In genomic region chr10:14009315-14010082, GRCh38 we compare ENCODE assay signal across 8 cellular contexts.
DNase-seq lines count a peak whose midpoint lies in the region; TF ChIP-seq lines count a peak whose summit lies in the region.

No MANE protein-coding gene starts in this region.

- DNase-seq in GM13977 (ENCODE audit: low spot score), result peak; percentile 52
- peak; percentile 85 for DNase-seq in NCI-H1048 (lab: John Stamatoyannopoulos, UW)
- peak; percentile 33 for DNase-seq in activated T-helper 1 cell treated with Interleukin-2 at 50 U/mL for 16 hours (ENCODE audit: low read depth)
- DNase-seq in left ventricle myocardium inferior, result no peak
- DNase-seq in stimulated activated CD4-positive, alpha-beta T cell treated with anti-CD3 and anti-CD28 coated beads, Interleukin-1b, Interleukin-23, amount 100 ng/mL, for 48 hours, result peak; percentile 77
- no peak for DNase-seq in iPS-NIHi11 (ENCODE audit: low spot score)
- no peak for DNase-seq in HuH-7.5 (ENCODE audit: low spot score)
- DNase-seq in Caco-2, result no peak

- in situ Hi-C loops in GM13977 (cut with MboI; ENCODE audit: low pct_unique_long_range_greater_than_20kb, low sequenced_read_pairs, unreplicated experiment), result no loop called here

- POLR2A ChIA-PET in Caco-2 (lab: Charles Lee), result no interaction called here

- no peak overlapping the region for H3K27ac Mint-ChIP-seq in Caco-2 (ENCODE audit: unreplicated experiment)

- peaks cover 39% of the 10 kb centered on the region for H3K4me1 ChIP-seq in left ventricle myocardium inferior
- H3K4me1 ChIP-seq in Caco-2, result no peaks in the 10 kb centered on the region

- H3K4me3 ChIP-seq in left ventricle myocardium inferior (peak overlapping the region; percentile 58), Caco-2 (ENCODE audit: low read depth, low read length) (no peak overlapping the region)

- no peak for TF ChIP-seq CTCF in GM13977 (IDR thresholded peaks at IDR 0.05; ENCODE audit: extremely low read depth, insufficient read depth, missing control alignments)
- TF ChIP-seq CTCF in left ventricle myocardium inferior (IDR thresholded peaks at IDR 0.05; ENCODE audit: borderline replicate concordance), result no peak
- no peak for TF ChIP-seq CTCF in Caco-2 (IDR thresholded peaks at IDR 0.05; ENCODE audit: insufficient read depth in 1 of 2, low read depth in 1 of 2, low read length in 1 of 2, severe bottlenecking in 1 of 2, unreplicated experiment in 1 of 2)

- CTCF ChIA-PET in Caco-2 (lab: Charles Lee), result no interaction called here

- no TSS peak for BruUV-seq in Caco-2 (replicated peaks; lab: Mats Ljungman, UMichigan)

- no peaks in the 10 kb centered on the region for H3K4me1 Mint-ChIP-seq in Caco-2 (ENCODE audit: low read depth, unreplicated experiment)

- no peak overlapping the region for H3K4me3 Mint-ChIP-seq in Caco-2 (ENCODE audit: unreplicated experiment)

- H3K9me3 Mint-ChIP-seq in Caco-2 (ENCODE audit: unreplicated experiment), result no peaks in the 10 kb centered on the region

- intact Hi-C loops in left ventricle myocardium inferior (cut with micrococcal nuclease) (no loop called here), Caco-2 (cut with micrococcal nuclease; ENCODE audit: unreplicated experiment) (no loop called here)

- H3K27me3 Mint-ChIP-seq in Caco-2 (ENCODE audit: insufficient read depth, unreplicated experiment), result peaks cover 25% of the 10 kb centered on the region

- no peaks in the 10 kb centered on the region for H3K36me3 Mint-ChIP-seq in Caco-2 (ENCODE audit: insufficient read depth, unreplicated experiment)

- H3K27me3 ChIP-seq in left ventricle myocardium inferior (ENCODE audit: low read depth), result peaks cover 15% of the 10 kb centered on the region
- H3K27me3 ChIP-seq in Caco-2 (replicated peaks; ENCODE audit: control insufficient read depth, insufficient read depth, low read length), result no peaks in the 10 kb centered on the region

- no peaks in the 10 kb centered on the region for H3K36me3 ChIP-seq in left ventricle myocardium inferior
- no peaks in the 10 kb centered on the region for H3K36me3 ChIP-seq in Caco-2 (ENCODE audit: control insufficient read depth, insufficient read depth, low read length)

- H3K9me3 ChIP-seq in left ventricle myocardium inferior (replicated peaks), result no peaks in the 10 kb centered on the region
- H3K9me3 ChIP-seq in Caco-2, result no peaks in the 10 kb centered on the region

- H3K27ac ChIP-seq in left ventricle myocardium inferior (replicated peaks), result peak overlapping the region; percentile 79

Comparison
In these comparisons a context has a peak if more than half of its experiments do, and no peak if none do; other contexts are left out.
1. DNase-seq: peak in GM13977 (single experiment), NCI-H1048 (single experiment), activated T-helper 1 cell treated with Interleukin-2 at 50 U/mL for 16 hours (single experiment) and stimulated activated CD4-positive, alpha-beta T cell treated with anti-CD3 and anti-CD28 coated beads, Interleukin-1b, Interleukin-23, amount 100 ng/mL, for 48 hours (single experiment); none in left ventricle myocardium inferior (single experiment), iPS-NIHi11 (single experiment), HuH-7.5 (single experiment) and Caco-2 (0 of 2).